Comparison of ENCODE assay signal across 9 cellular contexts in the genomic region with DNA sequence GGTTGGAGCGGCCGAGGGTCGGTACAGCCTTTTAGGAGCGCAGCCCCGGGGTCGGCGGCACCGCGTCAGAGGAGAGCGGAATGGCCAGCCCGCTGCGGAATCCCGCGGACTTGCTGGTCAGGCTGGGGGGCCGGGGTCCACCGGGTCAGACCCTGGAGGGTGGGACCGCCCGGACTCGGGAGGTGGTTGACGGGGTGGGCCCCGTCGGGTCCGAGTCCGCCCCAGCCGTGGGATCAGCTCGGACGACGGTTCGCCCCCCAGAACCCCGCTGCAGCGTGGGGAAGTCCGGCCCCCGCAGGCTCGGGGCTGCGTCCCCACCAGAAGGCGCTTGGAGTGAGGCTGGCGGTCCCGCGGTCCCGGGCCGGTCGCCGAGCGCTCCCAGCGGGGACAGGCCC. TPM values are rescaled to one million over a fixed set of nuclear protein-coding genes. Genes with fewer than 3 reads are reported as not detected.
DNase-seq lines count a peak whose midpoint lies in the region; ATAC-seq and TF ChIP-seq lines count a peak whose summit lies in the region.
"Had no signal": no experiment of that assay in that cellular context is flagged by ENCODE, and none has a peak within 500 bp of the region (broad histone marks: within the 10 kb centered on the region; RNA-seq: fewer than 3 reads in every experiment).

No MANE protein-coding gene starts in this region.

- intact Hi-C loops in colonic mucosa (cut with DNase I), result no loop called here

- no peaks in the 10 kb centered on the region for H3K9me3 ChIP-seq in colonic mucosa

- H3K36me3 ChIP-seq in colonic mucosa, result no peaks in the 10 kb centered on the region

- no peak overlapping the region for H3K27ac ChIP-seq in colonic mucosa

- H3K4me1 Mint-ChIP-seq in IgD-negative memory B cell (peaks cover 3 to 5% (median 4%) of the 10 kb centered on the region in 3 donors), nephron (peaks cover 8% of the 10 kb centered on the region)

- H3K27me3 ChIP-seq in colonic mucosa, result peaks cover 27% of the 10 kb centered on the region

- H3K36me3 Mint-ChIP-seq in IgD-negative memory B cell, result no peaks in the 10 kb centered on the region
- H3K36me3 Mint-ChIP-seq in nephron (ENCODE audit: low read depth), result no peaks in the 10 kb centered on the region

- no peak for ATAC-seq in GM21423 (IDR thresholded peaks at IDR 0.05; ENCODE audit: unreplicated experiment)
- no peak for ATAC-seq in GM18909 (IDR thresholded peaks at IDR 0.05; ENCODE audit: poor library complexity, unreplicated experiment)
- no peak for ATAC-seq in HG03025 (IDR thresholded peaks at IDR 0.05; ENCODE audit: low FRiP score, unreplicated experiment)

- no peak overlapping the region for H3K27ac Mint-ChIP-seq in IgD-negative memory B cell
- H3K27ac Mint-ChIP-seq in nephron, result no peak overlapping the region

- H3K9me3 Mint-ChIP-seq in IgD-negative memory B cell, result no peaks in the 10 kb centered on the region
- no peaks in the 10 kb centered on the region for H3K9me3 Mint-ChIP-seq in nephron

- H3K4me3 ChIP-seq in AG10803 (ENCODE audit: low read length) (peak overlapping the region; percentile 87), colonic mucosa (peak overlapping the region; percentile 52)

- peaks cover 15% of the 10 kb centered on the region for H3K4me1 ChIP-seq in colonic mucosa

- peak overlapping the region in 1 of 2 donors; percentile 78 for H3K9ac ChIP-seq in colonic mucosa (ENCODE audit: low read depth in 2 of 2, low read length in 2 of 2)

- DNase-seq in AG10803 (ENCODE audit: low read depth) (no peak), colonic mucosa (no peak), NCI-H2227 (lab: John Stamatoyannopoulos, UW; ENCODE audit: unreplicated experiment) (no peak)

- H3K27me3 Mint-ChIP-seq in IgD-negative memory B cell (peaks cover 12% of the 10 kb centered on the region), nephron (ENCODE audit: low read depth) (peaks cover 58% of the 10 kb centered on the region)

- TF ChIP-seq CTCF in AG10803 (conservative IDR thresholded peaks at IDR 0.05; ENCODE audit: low read length), result no peak
- TF ChIP-seq CTCF in colonic mucosa (IDR thresholded peaks at IDR 0.05), result no peak
- TF ChIP-seq CTCF in nephron (IDR thresholded peaks at IDR 0.05; ENCODE audit: unreplicated experiment in 3 of 3), result no peak

- H3K4me3 Mint-ChIP-seq in IgD-negative memory B cell (peak overlapping the region in 3 of 4 donors; percentile 14 to 64 (median 47)), nephron (peak overlapping the region; percentile 23 to 38 (median 25))

RNA-seq across cellular contexts. Expression of a gene that starts 0.3 kb away (rescaled TPM):
- polyA plus RNA-seq in IgD-negative memory B cell, result 1.5 TPM
- total RNA-seq in colonic mucosa, result 1 to 10 TPM; 4.4 to 5.1 TPM

RNA-seq across cellular contexts. Expression of a gene that starts 5.6 kb away (rescaled TPM):
- not detected for polyA plus RNA-seq in IgD-negative memory B cell
- total RNA-seq in colonic mucosa, result not detected
- total RNA-seq: left colon had no signal

RNA-seq across cellular contexts. Expression of a gene that starts 6.2 kb away (rescaled TPM):
- 17.5 TPM for polyA plus RNA-seq in IgD-negative memory B cell
- total RNA-seq in colonic mucosa, result 100 to 1,000 TPM in 1 of 2 donors, 10 to 100 TPM in 1; 68.3 to 101 TPM

RNA-seq across cellular contexts. Expression of a gene that starts 26.5 kb away (rescaled TPM):
- 26.4 TPM for polyA plus RNA-seq in IgD-negative memory B cell
- total RNA-seq in colonic mucosa, result 10 to 100 TPM; 51.1 to 60.0 TPM

RNA-seq across cellular contexts. Expression of a gene that starts 27.0 kb away (rescaled TPM):
- 39.4 TPM for polyA plus RNA-seq in IgD-negative memory B cell
- 10 to 100 TPM; 27.4 to 71.5 TPM for total RNA-seq in colonic mucosa
